ENCODE assay signal across 33 cellular contexts in the genomic region with DNA sequence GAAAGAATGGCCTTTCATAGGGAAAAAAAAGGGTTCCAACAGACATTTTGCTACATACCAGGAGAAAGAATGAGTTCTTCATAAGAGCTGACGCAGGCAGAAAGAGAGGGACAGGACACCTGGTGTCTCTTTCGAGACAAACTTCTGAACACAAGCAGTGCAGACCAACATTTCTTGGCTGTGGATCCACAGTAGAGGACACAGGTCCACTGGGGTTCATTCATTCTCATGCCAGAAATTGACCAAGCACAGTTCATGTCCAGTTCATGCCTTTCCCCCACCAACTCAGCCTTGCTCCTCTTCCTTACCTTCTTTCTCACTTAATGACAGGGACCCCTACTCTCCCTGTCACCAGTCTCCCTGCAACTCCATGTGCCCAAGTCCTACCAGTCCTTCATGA.
"Had no signal": no experiment of that assay in that cellular context is flagged by ENCODE, and none has a peak within 500 bp of the region (broad histone marks: within the 10 kb centered on the region; RNA-seq: fewer than 3 reads in every experiment).

No MANE protein-coding gene starts in this region.

- H3K27ac ChIP-seq: body of pancreas, esophagus muscularis mucosa, foreskin keratinocyte, gastrocnemius medialis, heart right ventricle had no signal

- DNase-seq: activated CD4-positive, alpha-beta memory T cell treated with anti-CD3 and anti-CD28 coated beads for 36 hours; activated CD4-positive, alpha-beta T cell treated with anti-CD3 and anti-CD28 coated beads for 36 hours; activated CD4-positive, alpha-beta T cell treated with anti-CD3 and anti-CD28 coated beads, Interleukin-2, amount 10 ng/mL, durations not matched to agents 24 days and 14 days; activated CD4-positive, CD25-positive, alpha-beta regulatory T cell; activated CD4-positive, CD25-positive, alpha-beta regulatory T cell treated with anti-CD3 and anti-CD28 coated beads, Interleukin-2, amount 50 U/mL, for 72 hours; activated CD8-positive, alpha-beta memory T cell treated with anti-CD3 and anti-CD28 coated beads, Interleukin-2, amount 10 ng/mL, durations not matched to agents 7 days and 5 days; activated CD8-positive, alpha-beta memory T cell treated with anti-CD3 and anti-CD28 coated beads, Interleukin-2, amount 50 U/mL, for 4 hours; activated CD8-positive, alpha-beta T cell treated with anti-CD3 and anti-CD28 coated beads, Interleukin-2, amount 10 ng/mL, durations not matched to agents 7 days and 5 days; activated gamma-delta T cell; activated naive CD4-positive, alpha-beta T cell; activated naive CD4-positive, alpha-beta T cell treated with anti-CD3 and anti-CD28 coated beads, Interleukin-2, amount 50 U/mL, for 16 hours; activated T-cell treated with anti-CD3 and anti-CD28 coated beads, Interleukin-2, amount 50 U/mL, for 1 hour; activated T-cell treated with anti-CD3 and anti-CD28 coated beads, Interleukin-2, amount 50 U/mL, for 48 hours; amniotic stem cell; anterior cingulate cortex; body of pancreas; caudate nucleus; cortex of kidney; dermis blood vessel endothelial cell; effector CD4-positive, alpha-beta T cell; effector memory CD8-positive, alpha-beta T cell; erythroblast; foreskin keratinocyte; gastrocnemius medialis; heart right ventricle; T-helper 1 cell; T-helper 17 cell; T1000 had no signal

- H3K9me3 Mint-ChIP-seq: activated CD4-positive, alpha-beta memory T cell treated with anti-CD3 and anti-CD28 coated beads for 36 hours; activated CD4-positive, alpha-beta T cell treated with anti-CD3 and anti-CD28 coated beads, Interleukin-2, amount 10 ng/mL, durations not matched to agents 24 days and 14 days; activated T-helper 1 cell treated with anti-CD3 and anti-CD28 coated beads, Interleukin-12 subunit alpha, Interleukin-12 subunit beta, Interleukin-2, Interleukin-4 antibody, amounts not matched to agents 30 ng/mL and 10 ng/mL and 1 ng/mL, durations not matched to agents 14 hours and 24 hours and 36 hours; activated T-helper 2 cell treated with anti-CD3 and anti-CD28 coated beads, Interferon-gamma antibody, Interleukin-2, Interleukin-4, amounts not matched to agents 10 μg/mL and 5 μg/mL and 100 μg/mL, durations not matched to agents 14 hours and 24 hours and 36 hours; effector memory CD8-positive, alpha-beta T cell; T-helper 2 cell treated with Interferon-gamma antibody and Interleukin-4, amounts not matched to agents 5 μg/mL and 100 μg/mL, for 36 hours had no signal

- H3K4me1 Mint-ChIP-seq: T-helper 17 cell had no signal

- H3K4me3 ChIP-seq: body of pancreas, esophagus muscularis mucosa, gastrocnemius medialis, heart right ventricle had no signal

- H3K4me3 Mint-ChIP-seq: activated CD4-positive, alpha-beta memory T cell treated with anti-CD3 and anti-CD28 coated beads for 36 hours; activated CD4-positive, alpha-beta T cell treated with anti-CD3 and anti-CD28 coated beads for 36 hours; activated CD4-positive, alpha-beta T cell treated with anti-CD3 and anti-CD28 coated beads, Interleukin-2, amount 10 ng/mL, durations not matched to agents 24 days and 14 days; activated CD8-positive, alpha-beta memory T cell treated with anti-CD3 and anti-CD28 coated beads, Interleukin-2, amount 10 ng/mL, durations not matched to agents 7 days and 5 days; activated CD8-positive, alpha-beta T cell treated with anti-CD3 and anti-CD28 coated beads, Interleukin-2, amount 10 ng/mL, durations not matched to agents 7 days and 5 days; activated naive CD8-positive, alpha-beta T cell; activated T-helper 1 cell treated with anti-CD3 and anti-CD28 coated beads, Interleukin-12 subunit alpha, Interleukin-12 subunit beta, Interleukin-2, Interleukin-4 antibody, amounts not matched to agents 30 ng/mL and 10 ng/mL and 1 ng/mL, durations not matched to agents 14 hours and 24 hours and 36 hours; effector memory CD8-positive, alpha-beta T cell; T-helper 17 cell; T-helper 2 cell treated with Interferon-gamma antibody and Interleukin-4, amounts not matched to agents 5 μg/mL and 100 μg/mL, for 36 hours had no signal

- H3K36me3 Mint-ChIP-seq: activated CD4-positive, alpha-beta memory T cell treated with anti-CD3 and anti-CD28 coated beads for 36 hours; activated CD8-positive, alpha-beta memory T cell treated with anti-CD3 and anti-CD28 coated beads, Interleukin-2, amount 10 ng/mL, durations not matched to agents 7 days and 5 days; activated naive CD8-positive, alpha-beta T cell had no signal

- H3K4me1 ChIP-seq: body of pancreas, esophagus muscularis mucosa, foreskin keratinocyte, gastrocnemius medialis, heart right ventricle had no signal

- H3K27me3 ChIP-seq: body of pancreas, esophagus muscularis mucosa, gastrocnemius medialis, heart right ventricle had no signal

- H3K27me3 Mint-ChIP-seq: activated naive CD8-positive, alpha-beta T cell had no signal

- ATAC-seq: activated CD4-positive, alpha-beta T cell treated with anti-CD3 and anti-CD28 coated beads for 36 hours; activated CD8-positive, alpha-beta memory T cell treated with anti-CD3 and anti-CD28 coated beads, Interleukin-2, amount 10 ng/mL, durations not matched to agents 7 days and 5 days; activated CD8-positive, alpha-beta T cell treated with anti-CD3 and anti-CD28 coated beads, Interleukin-2, amount 10 ng/mL, durations not matched to agents 7 days and 5 days; body of pancreas; effector memory CD8-positive, alpha-beta T cell; foreskin keratinocyte; gastrocnemius medialis; heart right ventricle; T-helper 17 cell had no signal

- H3K27ac Mint-ChIP-seq: activated CD4-positive, alpha-beta memory T cell treated with anti-CD3 and anti-CD28 coated beads for 36 hours; activated CD4-positive, alpha-beta T cell treated with anti-CD3 and anti-CD28 coated beads for 36 hours; activated CD4-positive, alpha-beta T cell treated with anti-CD3 and anti-CD28 coated beads, Interleukin-2, amount 10 ng/mL, durations not matched to agents 24 days and 14 days; activated CD8-positive, alpha-beta memory T cell treated with anti-CD3 and anti-CD28 coated beads, Interleukin-2, amount 10 ng/mL, durations not matched to agents 7 days and 5 days; activated CD8-positive, alpha-beta T cell treated with anti-CD3 and anti-CD28 coated beads, Interleukin-2, amount 10 ng/mL, durations not matched to agents 7 days and 5 days; activated naive CD8-positive, alpha-beta T cell; activated T-helper 2 cell treated with anti-CD3 and anti-CD28 coated beads, Interferon-gamma antibody, Interleukin-2, Interleukin-4, amounts not matched to agents 10 μg/mL and 5 μg/mL and 100 μg/mL, durations not matched to agents 14 hours and 24 hours and 36 hours; effector memory CD8-positive, alpha-beta T cell; T-helper 17 cell; T-helper 2 cell treated with Interferon-gamma antibody and Interleukin-4, amounts not matched to agents 5 μg/mL and 100 μg/mL, for 36 hours had no signal

- H3K36me3 ChIP-seq: esophagus muscularis mucosa, gastrocnemius medialis, heart right ventricle had no signal

- H3K9me3 ChIP-seq: body of pancreas, esophagus muscularis mucosa, gastrocnemius medialis, heart right ventricle had no signal
